10 cellular contexts compared by ENCODE assay signal in genomic region chr15:55256281-55257013, GRCh38. TPM values are rescaled to one million over a fixed set of nuclear protein-coding genes. Genes with fewer than 3 reads are reported as not detected.
DNase-seq lines count a peak whose midpoint lies in the region; ATAC-seq and TF ChIP-seq lines count a peak whose summit lies in the region.
"Had no signal": no experiment of that assay in that cellular context is flagged by ENCODE, and none has a peak within 500 bp of the region (broad histone marks: within the 10 kb centered on the region; RNA-seq: fewer than 3 reads in every experiment).

No MANE protein-coding gene starts in this region.

- POLR2A ChIA-PET in naive thymus-derived CD8-positive, alpha-beta T cell (lab: Charles Lee): interaction anchor here (2.9 kb wide), 1 partner anchor 10 kb away, joined by 29 read pairs; no protein-coding TSS in a partner anchor
- POLR2A ChIA-PET in HEK293T (lab: Yijun Ruan, JAX): no interaction called here

- peaks cover 68% of the 10 kb centered on the region for H3K4me1 Mint-ChIP-seq in activated naive CD8-positive, alpha-beta T cell (ENCODE audit: low read depth)
- peaks cover 41 to 76% (median 65%) of the 10 kb centered on the region in 4 donors for H3K4me1 Mint-ChIP-seq in naive thymus-derived CD8-positive, alpha-beta T cell

- peak overlapping the region; percentile 95 for H3K27ac Mint-ChIP-seq in activated naive CD8-positive, alpha-beta T cell
- peak overlapping the region; percentile 94 to 97 (median 95) for H3K27ac Mint-ChIP-seq in naive thymus-derived CD8-positive, alpha-beta T cell
- H3K27ac Mint-ChIP-seq: dendritic cell treated with granulocyte-macrophage colony-stimulating factor and Interleukin-4, amounts not matched to agents 40 ng/mL and 50 ng/mL, for 4 days had no signal

- no peaks in the 10 kb centered on the region for H3K9me3 Mint-ChIP-seq in activated naive CD8-positive, alpha-beta T cell (ENCODE audit: low read depth)
- H3K9me3 Mint-ChIP-seq in naive thymus-derived CD8-positive, alpha-beta T cell: no peaks in the 10 kb centered on the region
- H3K9me3 Mint-ChIP-seq: dendritic cell treated with granulocyte-macrophage colony-stimulating factor and Interleukin-4, amounts not matched to agents 40 ng/mL and 50 ng/mL, for 4 days had no signal

- peak; percentile 21 for ATAC-seq in GM18498 (IDR thresholded peaks at IDR 0.05; ENCODE audit: unreplicated experiment)
- ATAC-seq in HG02642 (IDR thresholded peaks at IDR 0.05; ENCODE audit: poor library complexity, unreplicated experiment): peak; percentile 28
- ATAC-seq in naive thymus-derived CD8-positive, alpha-beta T cell: no peak
- ATAC-seq in GM19395 (IDR thresholded peaks at IDR 0.05; ENCODE audit: unreplicated experiment): no peak
- ATAC-seq in GM19452 (IDR thresholded peaks at IDR 0.05; ENCODE audit: unreplicated experiment): no peak

- H3K27me3 Mint-ChIP-seq in activated naive CD8-positive, alpha-beta T cell: no peaks in the 10 kb centered on the region
- H3K27me3 Mint-ChIP-seq in naive thymus-derived CD8-positive, alpha-beta T cell: no peaks in the 10 kb centered on the region
- H3K27me3 Mint-ChIP-seq: dendritic cell treated with granulocyte-macrophage colony-stimulating factor and Interleukin-4, amounts not matched to agents 40 ng/mL and 50 ng/mL, for 4 days had no signal

- no peak for DNase-seq in naive thymus-derived CD8-positive, alpha-beta T cell
- DNase-seq in HEK293T (ENCODE audit: extremely low spot score) (no peak), NCI-H1694 (lab: John Stamatoyannopoulos, UW) (no peak)
- DNase-seq: DMS79 had no signal

- peak overlapping the region; percentile 83 for H3K4me3 Mint-ChIP-seq in activated naive CD8-positive, alpha-beta T cell
- peak overlapping the region; percentile 78 to 90 (median 87) for H3K4me3 Mint-ChIP-seq in naive thymus-derived CD8-positive, alpha-beta T cell

- H3K36me3 Mint-ChIP-seq in activated naive CD8-positive, alpha-beta T cell: peaks cover 15% of the 10 kb centered on the region
- H3K36me3 Mint-ChIP-seq in naive thymus-derived CD8-positive, alpha-beta T cell: peaks cover 5 to 9% (median 8%) of the 10 kb centered on the region in 3 donors

- CTCF ChIA-PET in HEK293T (lab: Yijun Ruan, JAX): no interaction called here

TF ChIP-seq in HEK293T, 16 proteins besides CTCF, POLR2A, EP300 and RAD21:
- TF ChIP-seq SUZ12 (IDR thresholded peaks at IDR 0.05) (no peak), CTBP1 (IDR thresholded peaks at IDR 0.05; ENCODE audit: borderline replicate concordance) (no peak), FOXK2 (IDR thresholded peaks at IDR 0.05) (no peak), FOXA1 (IDR thresholded peaks at IDR 0.05) (no peak), BHLHE40 (IDR thresholded peaks at IDR 0.05; ENCODE audit: borderline replicate concordance) (no peak), SP1 (IDR thresholded peaks at IDR 0.05) (no peak), ARNT (IDR thresholded peaks at IDR 0.05) (no peak), ZNF384 (IDR thresholded peaks at IDR 0.05) (no peak), ELF4 (IDR thresholded peaks at IDR 0.05) (no peak), HDGF (IDR thresholded peaks at IDR 0.05; ENCODE audit: borderline replicate concordance) (no peak), NFRKB (IDR thresholded peaks at IDR 0.05) (no peak), LEF1 (IDR thresholded peaks at IDR 0.05; ENCODE audit: borderline replicate concordance) (no peak), PKNOX1 (IDR thresholded peaks at IDR 0.05) (no peak), FOXM1 (IDR thresholded peaks at IDR 0.05; ENCODE audit: borderline replicate concordance) (no peak), TARDBP (IDR thresholded peaks at IDR 0.05) (no peak), L3MBTL2 (conservative IDR thresholded peaks at IDR 0.05) (no peak)
TF ChIP-seq in HEK293T: peak in this region for 0.

RNA-seq across cellular contexts. Expression of gene RAB27A, which starts 33.2 kb away (rescaled TPM):
- total RNA-seq in naive thymus-derived CD8-positive, alpha-beta T cell: 10 to 100 TPM; 26.2 to 28.0 TPM
- 10 to 100 TPM; 35.0 to 88.0 (median 39.3) TPM for polyA plus RNA-seq in naive thymus-derived CD8-positive, alpha-beta T cell

RNA-seq across cellular contexts. Expression of gene RSL24D1, which starts 59.7 kb away (rescaled TPM):
- total RNA-seq in naive thymus-derived CD8-positive, alpha-beta T cell: 100 to 1,000 TPM; 139 to 147 TPM
- polyA plus RNA-seq in naive thymus-derived CD8-positive, alpha-beta T cell: 100 to 1,000 TPM in 1 of 3 donors, 10 to 100 TPM in 2; 78.8 to 116 (median 93.2) TPM

Comparison
In these comparisons a context has a peak if more than half of its experiments do, and no peak if none do; other contexts are left out.
1. ATAC-seq: peak in GM18498 (single experiment) and HG02642 (single experiment); none in naive thymus-derived CD8-positive, alpha-beta T cell (0 of 2), GM19395 (single experiment) and GM19452 (single experiment).